In the genomic region with DNA sequence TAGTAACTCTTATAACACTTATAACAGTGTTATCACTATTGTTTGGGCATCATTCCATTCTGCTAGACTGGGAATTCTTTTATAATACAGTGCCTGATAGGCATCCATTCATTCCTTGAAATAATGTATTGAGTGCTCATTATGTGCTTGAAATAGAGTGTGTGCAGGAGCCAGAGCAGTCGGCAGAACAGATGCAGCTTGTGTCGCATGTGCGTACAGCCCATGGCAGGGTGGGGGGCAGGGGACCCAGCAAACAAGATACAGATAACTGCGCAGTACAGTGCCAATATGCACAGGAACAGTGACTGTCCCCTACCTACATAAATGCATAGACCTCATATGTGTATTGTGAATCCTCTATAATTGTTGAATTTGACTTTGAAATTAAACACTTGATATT, we compare ENCODE assay signal across 16 cellular contexts.
A peak's percentile ranks its signal among the peaks of the same experiment; 100 is the strongest.
DNase-seq lines count a peak whose midpoint lies in the region; ATAC-seq and TF ChIP-seq lines count a peak whose summit lies in the region.
"Had no signal": no experiment of that assay in that cellular context is flagged by ENCODE, and none has a peak within 500 bp of the region (broad histone marks: within the 10 kb centered on the region; RNA-seq: fewer than 3 reads in every experiment).

No MANE protein-coding gene starts in this region.

- H3K9me3 ChIP-seq in right atrium auricular region, result no peaks in the 10 kb centered on the region
- H3K9me3 ChIP-seq in MG63, result no peaks in the 10 kb centered on the region

- H3K27ac Mint-ChIP-seq in brain (peak overlapping the region in 4 of 5 experiments; percentile 61 to 89 (median 82)), mesothelial cell of epicardium (peak overlapping the region; percentile 95)

- H3K9me3 Mint-ChIP-seq in brain (peaks cover 0 to 5% (median 3%) of the 10 kb centered on the region in 5 experiments), mesothelial cell of epicardium (no peaks in the 10 kb centered on the region)

- intact Hi-C loops in Right ventricle myocardium superior (cut with DNase I), result no loop called here

- no peaks in the 10 kb centered on the region for H3K27me3 Mint-ChIP-seq in brain
- no peaks in the 10 kb centered on the region for H3K27me3 Mint-ChIP-seq in mesothelial cell of epicardium (ENCODE audit: low read depth)

- H3K27ac ChIP-seq in right atrium auricular region, result peak overlapping the region in 1 of 2 donors; percentile 87

- peaks cover 0 to 77% of the 10 kb centered on the region in 2 donors for H3K4me1 ChIP-seq in right atrium auricular region

- H3K4me3 Mint-ChIP-seq in brain (peak overlapping the region in 2 of 5 experiments; percentile 51 to 64), mesothelial cell of epicardium (no peak overlapping the region)

- H3K4me3 ChIP-seq in right atrium auricular region, result no peak overlapping the region
- no peak overlapping the region for H3K4me3 ChIP-seq in MG63
- H3K4me3 ChIP-seq: lung had no signal

- H3K27me3 ChIP-seq in right atrium auricular region (no peaks in the 10 kb centered on the region), MG63 (no peaks in the 10 kb centered on the region)

- TF ChIP-seq CTCF in right atrium auricular region (IDR thresholded peaks at IDR 0.05) (no peak), brain (conservative IDR thresholded peaks at IDR 0.05) (no peak), mesothelial cell of epicardium (IDR thresholded peaks at IDR 0.05; ENCODE audit: unreplicated experiment) (no peak)

- H3K4me1 Mint-ChIP-seq in brain (peaks cover 88% of the 10 kb centered on the region), mesothelial cell of epicardium (peaks cover 82% of the 10 kb centered on the region)

- ATAC-seq in Right ventricle myocardium superior (ENCODE audit: poor library complexity), result peak; percentile 40

- H3K36me3 Mint-ChIP-seq in brain, result peaks cover 6% of the 10 kb centered on the region
- H3K36me3 Mint-ChIP-seq in mesothelial cell of epicardium, result peaks cover under 1% of the 10 kb centered on the region

- H3K36me3 ChIP-seq in right atrium auricular region, result no peaks in the 10 kb centered on the region
- H3K36me3 ChIP-seq in MG63, result no peaks in the 10 kb centered on the region

- DNase-seq in Right ventricle myocardium superior (no peak), right atrium auricular region (ENCODE audit: low spot score) (no peak), mesothelial cell of epicardium (ENCODE audit: low spot score in 2 of 2, unreplicated experiment in 2 of 2) (no peak), NCI-H1417 treated with DMSO at 0.1 percent for 48 hours (lab: John Stamatoyannopoulos, UW) (no peak), MG63 (no peak), HK-2 (ENCODE audit: unreplicated experiment) (no peak)
- no peak for DNase-seq in activated CD4-positive, CD25-positive, alpha-beta regulatory T cell (lab: John Stamatoyannopoulos, UW)
- DNase-seq: activated CD4-positive, alpha-beta T cell treated with anti-CD3 and anti-CD28 coated beads for 1 hour; activated effector memory CD4-positive, alpha-beta T cell treated with anti-CD3 and anti-CD28 coated beads, Interleukin-2, amount 50 U/mL, for 16 hours; amniotic stem cell; foreskin melanocyte; NCI-H446 treated with DMSO at 0.1 percent for 48 hours; SIG-M5; stimulated activated naive CD4-positive, alpha-beta T cell had no signal
